Comparison of ENCODE assay signal across 1 cellular context in the genomic region with DNA sequence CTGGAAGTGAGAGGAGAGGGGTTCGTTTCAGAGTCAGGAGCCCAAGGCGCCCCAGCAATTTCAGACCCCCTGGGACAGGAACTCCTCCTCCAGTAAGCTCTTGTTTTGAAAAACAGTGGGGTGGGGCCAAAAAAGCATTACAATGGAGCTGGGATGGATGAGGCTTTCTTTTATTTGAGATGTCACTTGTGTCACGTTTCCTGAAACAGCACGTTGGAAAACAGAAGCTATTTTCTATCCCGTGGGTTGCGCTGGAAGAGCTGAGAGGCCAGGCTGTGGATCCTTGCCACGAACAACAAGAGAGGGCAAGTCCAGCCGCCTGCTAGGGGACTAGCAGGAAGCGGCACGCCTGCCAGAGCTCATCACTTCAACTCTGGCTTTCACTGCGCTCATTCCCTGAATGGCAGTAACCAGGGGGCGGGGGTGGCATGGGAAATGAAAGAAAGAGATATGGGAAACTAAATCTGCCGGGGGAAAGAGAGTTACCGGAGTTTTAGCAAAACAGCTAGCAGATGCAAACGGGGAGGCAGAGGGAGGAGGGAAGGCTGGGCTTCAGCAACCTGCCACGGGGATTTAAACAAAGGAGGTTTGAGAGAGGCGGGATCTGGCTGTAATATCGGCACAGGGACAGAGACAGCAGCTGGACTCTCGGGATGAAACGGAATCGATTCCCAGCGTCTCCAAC.
TF ChIP-seq lines count a peak whose summit lies in the region.

No MANE protein-coding gene starts in this region.

TF ChIP-seq in K562, 482 proteins besides CTCF, POLR2A, EP300 and RAD21 (continued from another document):
- TF ChIP-seq PHF21A (IDR thresholded peaks at IDR 0.05; ENCODE audit: borderline replicate concordance, low read depth) (no peak), HES1 (IDR thresholded peaks at IDR 0.05; ENCODE audit: low read depth) (no peak), USF2 (CRISPR knock-in tag; IDR thresholded peaks at IDR 0.05) (no peak), RNF2 (IDR thresholded peaks at IDR 0.05) (no peak), BRF1 (IDR thresholded peaks at IDR 0.05; ENCODE audit: borderline replicate concordance, extremely low read depth, insufficient read length) (no peak), ZNF318 (IDR thresholded peaks at IDR 0.05; ENCODE audit: borderline replicate concordance in 1 of 2, low read depth in 1 of 2) (no peak), CBFA2T2 (conservative IDR thresholded peaks at IDR 0.05) (no peak), ZNF77 (CRISPR knock-in tag; IDR thresholded peaks at IDR 0.05) (no peak), ZNF583 (CRISPR knock-in tag; IDR thresholded peaks at IDR 0.05) (no peak), ZNF830 (CRISPR knock-in tag; IDR thresholded peaks at IDR 0.05) (no peak), PURB (CRISPR knock-in tag; IDR thresholded peaks at IDR 0.05; ENCODE audit: low read depth) (no peak), DPF2 (IDR thresholded peaks at IDR 0.05) (no peak), ZFP30 (CRISPR knock-in tag; IDR thresholded peaks at IDR 0.05; ENCODE audit: borderline replicate concordance) (no peak)
TF ChIP-seq in K562: peak in this region for 0.
